ENCODE assay signal across 17 cellular contexts in genomic region chr1:158013840-158014520, GRCh38. TPM values are rescaled to one million over a fixed set of nuclear protein-coding genes. Genes with fewer than 3 reads are reported as not detected.
DNase-seq lines count a peak whose midpoint lies in the region; ATAC-seq, FAIRE-seq and TF ChIP-seq lines count a peak whose summit lies in the region.
"Had no signal": no experiment of that assay in that cellular context is flagged by ENCODE, and none has a peak within 500 bp of the region (broad histone marks: within the 10 kb centered on the region; RNA-seq: fewer than 3 reads in every experiment).

No MANE protein-coding gene starts in this region.

- BruUV-seq in K562 (replicated peaks; lab: Mats Ljungman, UMichigan) = no TSS peak

- H3K79me2 ChIP-seq in K562 (ENCODE audit: control insufficient read depth, insufficient read depth, low read length) = no peaks in the 10 kb centered on the region

- H3K9me3 ChIP-seq in K562 (replicated peaks; ENCODE audit: control insufficient read depth, insufficient read depth, low read depth, low read length) = no peaks in the 10 kb centered on the region
- no peaks in the 10 kb centered on the region for H3K9me3 ChIP-seq in thoracic aorta

- TF ChIP-seq CTCF in K562 (IDR thresholded peaks at IDR 0.05 in 2 of 3, conservative IDR thresholded peaks at IDR 0.05 in 1 of 3; ENCODE audit: insufficient read depth in 2 of 3, low read depth in 1 of 3, low read length in 3 of 3) (no peak), thoracic aorta (IDR thresholded peaks at IDR 0.05) (no peak), brain microvascular endothelial cell (IDR thresholded peaks at IDR 0.05; ENCODE audit: low read depth, low read length, missing control alignments) (no peak)

- H3K27me3 ChIP-seq in K562 (ENCODE audit: control insufficient read depth in 2 of 2, insufficient read depth in 2 of 2, low read length in 2 of 2) (peaks cover 8 to 28% of the 10 kb centered on the region in 2 experiments; a peak in 4 of 5 replicates), thoracic aorta (replicated peaks; ENCODE audit: insufficient read depth) (no peaks in the 10 kb centered on the region), brain microvascular endothelial cell (replicated peaks) (no peaks in the 10 kb centered on the region)

- H3K36me3 Mint-ChIP-seq in activated T-helper 17 cell treated with anti-CD3 and anti-CD28 coated beads, Interleukin-2, amount 50 U/mL, for 72 hours (ENCODE audit: low read depth) = no peaks in the 10 kb centered on the region
- H3K36me3 Mint-ChIP-seq: IgD-negative memory B cell had no signal

- WGBS in K562 (ENCODE audit: insufficient coverage, low coverage, missing lambda C conversion rate) = 0% methylated on average over 6 of the region's 6 CpGs

- DNase-seq in DMS 273 (lab: John Stamatoyannopoulos, UW; ENCODE audit: unreplicated experiment) (peak; percentile 49), DMS 273 treated with DMSO at 0.1 percent for 48 hours (lab: John Stamatoyannopoulos, UW) (no peak), K562 (ENCODE audit: extremely low read depth in 1 of 4, low spot score in 3 of 4) (no peak), left kidney (ENCODE audit: low read depth, low spot score) (peak; percentile 68), thoracic aorta (ENCODE audit: low spot score) (no peak), brain microvascular endothelial cell (no peak), NCI-H526 treated with DMSO at 0.1 percent for 48 hours (lab: John Stamatoyannopoulos, UW) (no peak)
- DNase-seq: activated CD4-positive, alpha-beta T cell treated with anti-CD3 and anti-CD28 coated beads, Interleukin-2, amount 10 ng/mL, durations not matched to agents 24 days and 14 days; activated naive CD4-positive, alpha-beta T cell; DMS79 treated with DMSO at 0.1 percent for 48 hours; NCI-H345; stimulated activated CD4-positive, alpha-beta T cell treated with anti-CD3 and anti-CD28 coated beads, Interleukin-4, amount 100 ng/mL, for 4 hours; substantia nigra had no signal

- no peak overlapping the region for H2AFZ ChIP-seq in K562 (ENCODE audit: low read depth, low read length)

- in situ Hi-C loops in K562 (cut with MboI) = no loop called here
- in situ Hi-C loops in brain microvascular endothelial cell (cut with HindIII; ENCODE audit: low pct_ligation_motif_present, low sequenced_read_pairs) = no loop called here

- H3K27ac ChIP-seq in K562 (ENCODE audit: extremely low read depth, low read depth, low read length) (no peak overlapping the region), thoracic aorta (peak overlapping the region; percentile 91 to 95), brain microvascular endothelial cell (no peak overlapping the region)
- H3K27ac ChIP-seq: 22Rv1 had no signal

- intact Hi-C loops in K562 (cut with micrococcal nuclease) = no loop called here

- no peak overlapping the region for H3K4me3 Mint-ChIP-seq in activated T-helper 17 cell treated with anti-CD3 and anti-CD28 coated beads, Interleukin-2, amount 50 U/mL, for 72 hours
- H3K4me3 Mint-ChIP-seq: activated CD4-positive, alpha-beta T cell treated with anti-CD3 and anti-CD28 coated beads, Interleukin-2, amount 10 ng/mL, durations not matched to agents 24 days and 14 days; dendritic cell treated with granulocyte-macrophage colony-stimulating factor and Interleukin-4, amounts not matched to agents 40 ng/mL and 50 ng/mL, for 4 days; IgD-negative memory B cell had no signal

- H3K27ac Mint-ChIP-seq in activated T-helper 17 cell treated with anti-CD3 and anti-CD28 coated beads, Interleukin-2, amount 50 U/mL, for 72 hours = no peak overlapping the region
- H3K27ac Mint-ChIP-seq: activated CD4-positive, alpha-beta T cell treated with anti-CD3 and anti-CD28 coated beads, Interleukin-2, amount 10 ng/mL, durations not matched to agents 24 days and 14 days; dendritic cell treated with granulocyte-macrophage colony-stimulating factor and Interleukin-4, amounts not matched to agents 40 ng/mL and 50 ng/mL, for 4 days; IgD-negative memory B cell had no signal

- no peaks in the 10 kb centered on the region for H4K20me1 ChIP-seq in K562 (replicated peaks; ENCODE audit: control insufficient read depth, insufficient read depth, low read length)

- H3K9me3 Mint-ChIP-seq in activated T-helper 17 cell treated with anti-CD3 and anti-CD28 coated beads, Interleukin-2, amount 50 U/mL, for 72 hours = no peaks in the 10 kb centered on the region
- H3K9me3 Mint-ChIP-seq: activated CD4-positive, alpha-beta T cell treated with anti-CD3 and anti-CD28 coated beads, Interleukin-2, amount 10 ng/mL, durations not matched to agents 24 days and 14 days; dendritic cell treated with granulocyte-macrophage colony-stimulating factor and Interleukin-4, amounts not matched to agents 40 ng/mL and 50 ng/mL, for 4 days; IgD-negative memory B cell had no signal

- H3K4me1 Mint-ChIP-seq in activated T-helper 17 cell treated with anti-CD3 and anti-CD28 coated beads, Interleukin-2, amount 50 U/mL, for 72 hours = no peaks in the 10 kb centered on the region
- H3K4me1 Mint-ChIP-seq: activated CD4-positive, alpha-beta T cell treated with anti-CD3 and anti-CD28 coated beads, Interleukin-2, amount 10 ng/mL, durations not matched to agents 24 days and 14 days; IgD-negative memory B cell had no signal

- no peak for TF ChIP-seq RAD21 in K562 (CRISPR knock-in tag; conservative IDR thresholded peaks at IDR 0.05 in 1 of 2, IDR thresholded peaks at IDR 0.05 in 1 of 2)

- H3K9ac ChIP-seq in K562 (ENCODE audit: insufficient read depth in 1 of 2, low read depth in 2 of 2, low read length in 2 of 2) = no peak overlapping the region

- H3K4me1 ChIP-seq in K562 (replicated peaks in 1 of 2; ENCODE audit: control insufficient read depth in 2 of 2, insufficient read depth in 2 of 2, low read length in 2 of 2) (no peaks in the 10 kb centered on the region), thoracic aorta (ENCODE audit: control insufficient read depth in 1 of 2, low read depth in 2 of 2) (peaks cover 73 to 99% of the 10 kb centered on the region in 2 donors)

- no peaks in the 10 kb centered on the region for H3K9me1 ChIP-seq in K562 (ENCODE audit: control insufficient read depth, insufficient read depth, low read length)

- no peak overlapping the region for H3K4me2 ChIP-seq in K562 (ENCODE audit: insufficient read depth, low read length)

- ATAC-seq in K562 (no peak), thoracic aorta (ENCODE audit: insufficient number of reproducible peaks, low FRiP score, low read depth) (no peak)
- no peak for ATAC-seq in activated T-helper 17 cell treated with anti-CD3 and anti-CD28 coated beads, Interleukin-2, amount 50 U/mL, for 72 hours (replicated peaks)

- no peak for FAIRE-seq in K562 (lab: Jason Lieb, UNC)

- H3K27me3 Mint-ChIP-seq in activated T-helper 17 cell treated with anti-CD3 and anti-CD28 coated beads, Interleukin-2, amount 50 U/mL, for 72 hours = peaks cover 32% of the 10 kb centered on the region

- TF ChIP-seq EP300 in K562 (IDR thresholded peaks at IDR 0.05; ENCODE audit: low read length) = no peak

- CTCF ChIA-PET in K562 (lab: Yijun Ruan, JAX; ENCODE audit: low intra/inter-chr PET ratio) = no interaction called here

- H3K4me3 ChIP-seq in K562 = no peak overlapping the region
- H3K4me3 ChIP-seq in thoracic aorta = peak overlapping the region; percentile 36
- no peak overlapping the region for H3K4me3 ChIP-seq in brain microvascular endothelial cell (ENCODE audit: low read depth, low read length)

- POLR2A ChIA-PET in K562 (lab: Yijun Ruan, JAX) = no interaction called here

- no peak for TF ChIP-seq POLR2A in K562 (conservative IDR thresholded peaks at IDR 0.05)

- no peaks in the 10 kb centered on the region for H3K36me3 ChIP-seq in K562 (ENCODE audit: control insufficient read depth, insufficient read depth, low read length)
- no peaks in the 10 kb centered on the region for H3K36me3 ChIP-seq in thoracic aorta
- peaks cover 3% of the 10 kb centered on the region for H3K36me3 ChIP-seq in brain microvascular endothelial cell (replicated peaks)

TF ChIP-seq in K562, 482 proteins besides CTCF, POLR2A, EP300 and RAD21:
- TF ChIP-seq TAL1 (IDR thresholded peaks at IDR 0.05) = no peak
- TF ChIP-seq RFX1 (IDR thresholded peaks at IDR 0.05) = peak; percentile 87
- TF ChIP-seq CHD1 (IDR thresholded peaks at IDR 0.05; ENCODE audit: low read length) = no peak

RNA-seq across cellular contexts. Expression of gene KIRREL1, which starts 20.5 kb away (rescaled TPM):
- 0.07 and 0.56 TPM in 2 replicates for total RNA-seq in K562 (2011; cell fraction: chromatin; rRNA removed; ENCODE audit: low replicate concordance)
- total RNA-seq in K562 (2011; cell fraction: nucleolus; rRNA removed) = 0.13 and 0.17 TPM in 2 replicates
- 0.15 and 0.29 TPM in 2 replicates for total RNA-seq in K562 (2011; cell fraction: nucleoplasm; rRNA removed)
- total RNA-seq in K562 (2014; rRNA removed) (0.05 TPM in 1 of 2 replicates, not detected in the other), K562 (2014; rRNA removed; fragmentation: Illumina TruSeq; extraction: Trizol) (under 0.01 TPM in 1 of 2 replicates, not detected in the other), K562 (2015; rRNA removed; fragmentation: Illumina TruSeq; extraction: Trizol) (0.07 TPM in 1 of 2 replicates, not detected in the other), K562 (2021) (0.18 and 0.22 TPM in 2 replicates), thoracic aorta (100 to 1,000 TPM; 111 to 136 TPM)
- polyA plus RNA-seq in K562 (2011; rRNA removed) (0.01 TPM in 1 of 2 replicates, not detected in the other), K562 (2014; fragmentation: Illumina TruSeq; extraction: Trizol) (0.01 TPM in 2 replicates), K562 (2014; fragmentation: Nextera tagmentation; extraction: Ambion mirVana) (not detected), K562 (2014; rRNA removed) (not detected in 2 replicates)
- 0.06 TPM in 1 of 2 replicates, not detected in the other for polyA plus RNA-seq in K562 (2011; cell fraction: cytosol; rRNA removed)
- polyA plus RNA-seq in K562 (2011; cell fraction: nucleus; rRNA removed) = 0.20 TPM in 1 of 2 replicates, not detected in the other
- 0.04 and 0.09 TPM in 2 replicates for polyA plus RNA-seq in K562 (2012)
- polyA minus RNA-seq in K562 (2011; rRNA and poly(A)+ RNA removed) = 0.07 TPM in 1 of 2 replicates, not detected in the other
- polyA minus RNA-seq in K562 (2011; cell fraction: cytosol; rRNA and poly(A)+ RNA removed) = 0.48 and 0.82 TPM in 2 replicates
- 0.22 and 0.27 TPM in 2 replicates for polyA minus RNA-seq in K562 (2011; cell fraction: nucleus; rRNA and poly(A)+ RNA removed)
- total RNA-seq in activated T-helper 17 cell treated with anti-CD3 and anti-CD28 coated beads, Interleukin-2, amount 50 U/mL, for 72 hours = under 1 TPM in 1 of 2 donors, not detected in 1; 0.08 TPM
- polyA plus RNA-seq: IgD-negative memory B cell had no signal

Comparison
In these comparisons a context has a peak if more than half of its experiments do, and no peak if none do; other contexts are left out.
1. DNase-seq: peak in DMS 273 (single experiment) and left kidney (single experiment); none in DMS 273 treated with DMSO at 0.1 percent for 48 hours (single experiment), K562 (0 of 4), thoracic aorta (single experiment), brain microvascular endothelial cell (single experiment) and NCI-H526 treated with DMSO at 0.1 percent for 48 hours (single experiment).
2. H3K27ac ChIP-seq: peak in thoracic aorta (2 of 2); none in K562 (single experiment) and brain microvascular endothelial cell (single experiment).
3. RNA of gene KIRREL1, which starts 20.5 kb away (total RNA-seq): 111 to 136 TPM in thoracic aorta; 0.08 TPM in activated T-helper 17 cell treated with anti-CD3 and anti-CD28 coated beads, Interleukin-2, amount 50 U/mL, for 72 hours and under 0.01 to 0.56 TPM in K562; every median in the first group is over 10 times any median in the second.